25 cellular contexts compared by ENCODE assay signal in genomic region chr19:954272-954671, GRCh38. TPM values are rescaled to one million over a fixed set of nuclear protein-coding genes. Genes with fewer than 3 reads are reported as not detected.
DNase-seq lines count a peak whose midpoint lies in the region; ATAC-seq and TF ChIP-seq lines count a peak whose summit lies in the region.
"Had no signal": no experiment of that assay in that cellular context is flagged by ENCODE, and none has a peak within 500 bp of the region (broad histone marks: within the 10 kb centered on the region; RNA-seq: fewer than 3 reads in every experiment).

No MANE protein-coding gene starts in this region.

- WGBS in endodermal cell (ENCODE audit: insufficient coverage in 1 of 2, insufficient read length in 1 of 2), 2 experiments = 86 to 89% methylated on average over 9 to 14 of the region's 14 CpGs

- H3K36me3 ChIP-seq in HUES48 (ENCODE audit: control insufficient read depth, insufficient read depth, low read length) (no peaks in the 10 kb centered on the region), endodermal cell (ENCODE audit: control insufficient read depth, insufficient read depth, low read length) (peaks cover 6% of the 10 kb centered on the region)
- H3K36me3 ChIP-seq: adrenal gland, breast epithelium, stomach had no signal

- H3K27me3 Mint-ChIP-seq in endodermal cell (ENCODE audit: insufficient read depth) = no peaks in the 10 kb centered on the region
- no peaks in the 10 kb centered on the region for H3K27me3 Mint-ChIP-seq in stimulated activated memory B cell treated with anti-CD40 and anti-IgM and Interleukin-4, amounts not matched to agents 10 μg/mL and 1 μg/mL and 100 μg/mL, for 72 hours
- H3K27me3 Mint-ChIP-seq: activated CD4-positive, alpha-beta T cell treated with anti-CD3 and anti-CD28 coated beads, Interleukin-2, amount 10 ng/mL, durations not matched to agents 7 days and 5 days; natural killer cell treated with Interleukin-12 subunit alpha and Interleukin-12 subunit beta and Interleukin-15 and Interleukin-18, amount 100 ng/mL, for 72 hours had no signal

- no peak overlapping the region for H3K4me3 ChIP-seq in HUES48 (ENCODE audit: low read depth, low read length)
- no peak overlapping the region for H3K4me3 ChIP-seq in endodermal cell (ENCODE audit: low read length)
- H3K4me3 ChIP-seq: adrenal gland, gastroesophageal sphincter, stomach had no signal

- peak overlapping the region; percentile 90 for H3K27ac Mint-ChIP-seq in endodermal cell
- H3K27ac Mint-ChIP-seq in stimulated activated memory B cell treated with anti-CD40 and anti-IgM and Interleukin-4, amounts not matched to agents 10 μg/mL and 1 μg/mL and 100 μg/mL, for 72 hours = peak overlapping the region; percentile 100
- H3K27ac Mint-ChIP-seq: natural killer cell treated with Interleukin-12 subunit alpha and Interleukin-12 subunit beta and Interleukin-15 and Interleukin-18, amount 100 ng/mL, for 72 hours had no signal

- H3K27me3 ChIP-seq in HUES48 (ENCODE audit: control insufficient read depth, insufficient read depth, low read length) = no peaks in the 10 kb centered on the region
- H3K27me3 ChIP-seq in endodermal cell (ENCODE audit: control insufficient read depth, insufficient read depth, low read length, poor library complexity, severe bottlenecking) = no peaks in the 10 kb centered on the region
- H3K27me3 ChIP-seq: adrenal gland, breast epithelium, gastroesophageal sphincter had no signal

- ATAC-seq in stimulated activated memory B cell treated with anti-CD40 and anti-IgM and Interleukin-4, amounts not matched to agents 10 μg/mL and 1 μg/mL and 100 μg/mL, for 72 hours = peak; percentile 2
- no peak for ATAC-seq in HG02642 (IDR thresholded peaks at IDR 0.05; ENCODE audit: poor library complexity, unreplicated experiment)
- ATAC-seq in esophagus mucosa = no peak
- ATAC-seq: gastroesophageal sphincter; natural killer cell treated with Interleukin-12 subunit alpha and Interleukin-12 subunit beta and Interleukin-15 and Interleukin-18, amount 100 ng/mL, for 72 hours had no signal

- H3K4me3 Mint-ChIP-seq in endodermal cell = no peak overlapping the region
- peak overlapping the region; percentile 75 for H3K4me3 Mint-ChIP-seq in stimulated activated memory B cell treated with anti-CD40 and anti-IgM and Interleukin-4, amounts not matched to agents 10 μg/mL and 1 μg/mL and 100 μg/mL, for 72 hours
- H3K4me3 Mint-ChIP-seq: activated CD4-positive, alpha-beta T cell treated with anti-CD3 and anti-CD28 coated beads, Interleukin-2, amount 10 ng/mL, durations not matched to agents 7 days and 5 days; natural killer cell treated with Interleukin-12 subunit alpha and Interleukin-12 subunit beta and Interleukin-15 and Interleukin-18, amount 100 ng/mL, for 72 hours had no signal

- peaks cover 19% of the 10 kb centered on the region for H3K4me1 Mint-ChIP-seq in endodermal cell
- peaks cover 55% of the 10 kb centered on the region for H3K4me1 Mint-ChIP-seq in stimulated activated memory B cell treated with anti-CD40 and anti-IgM and Interleukin-4, amounts not matched to agents 10 μg/mL and 1 μg/mL and 100 μg/mL, for 72 hours

- no peak overlapping the region for H3K9ac ChIP-seq in HUES48 (ENCODE audit: low read depth, low read length)
- H3K9ac ChIP-seq in endodermal cell (ENCODE audit: extremely low read depth, low read length, poor library complexity, severe bottlenecking) = no peak overlapping the region

- H3K9me3 ChIP-seq in HUES48 (ENCODE audit: control insufficient read depth, insufficient read depth, low read length) = no peaks in the 10 kb centered on the region
- H3K9me3 ChIP-seq in endodermal cell (ENCODE audit: control insufficient read depth, low read length) = no peaks in the 10 kb centered on the region
- H3K9me3 ChIP-seq: adrenal gland, breast epithelium, gastroesophageal sphincter, stomach had no signal

- DNase-seq in endodermal cell = no peak
- no peak for DNase-seq in activated CD8-positive, alpha-beta memory T cell treated with anti-CD3 and anti-CD28 coated beads, Interleukin-2, amount 50 U/mL, for 48 hours
- DNase-seq: activated CD4-positive, alpha-beta T cell treated with anti-CD3 and anti-CD28 coated beads, Interleukin-2, amount 10 ng/mL, durations not matched to agents 7 days and 5 days; activated CD8-positive, alpha-beta memory T cell treated with anti-CD3 and anti-CD28 coated beads, Interleukin-2, amount 50 U/mL, for 4 hours; activated effector memory CD4-positive, alpha-beta T cell treated with Interleukin-2 at 50 U/mL for 16 hours; adrenal gland; AML-193; dermis blood vessel endothelial cell; EL; NCI-H2107; NCI-H524; stomach had no signal

- no peak for TF ChIP-seq CTCF in endodermal cell (conservative IDR thresholded peaks at IDR 0.05)

- H3K27ac ChIP-seq in HUES48 (ENCODE audit: low read depth, low read length) (peak overlapping the region; percentile 10), endodermal cell (ENCODE audit: low read depth, low read length) (peak overlapping the region; percentile 24)
- H3K27ac ChIP-seq: adrenal gland, breast epithelium, gastroesophageal sphincter, stomach had no signal

- H3K9me3 Mint-ChIP-seq in endodermal cell = no peaks in the 10 kb centered on the region
- H3K9me3 Mint-ChIP-seq in stimulated activated memory B cell treated with anti-CD40 and anti-IgM and Interleukin-4, amounts not matched to agents 10 μg/mL and 1 μg/mL and 100 μg/mL, for 72 hours = no peaks in the 10 kb centered on the region
- H3K9me3 Mint-ChIP-seq: activated CD4-positive, alpha-beta T cell treated with anti-CD3 and anti-CD28 coated beads, Interleukin-2, amount 10 ng/mL, durations not matched to agents 7 days and 5 days; natural killer cell treated with Interleukin-12 subunit alpha and Interleukin-12 subunit beta and Interleukin-15 and Interleukin-18, amount 100 ng/mL, for 72 hours had no signal

- H3K36me3 Mint-ChIP-seq in endodermal cell (ENCODE audit: low read depth) = peaks cover 9% of the 10 kb centered on the region
- peaks cover 6% of the 10 kb centered on the region for H3K36me3 Mint-ChIP-seq in stimulated activated memory B cell treated with anti-CD40 and anti-IgM and Interleukin-4, amounts not matched to agents 10 μg/mL and 1 μg/mL and 100 μg/mL, for 72 hours
- H3K36me3 Mint-ChIP-seq: natural killer cell treated with Interleukin-12 subunit alpha and Interleukin-12 subunit beta and Interleukin-15 and Interleukin-18, amount 100 ng/mL, for 72 hours had no signal

- H3K4me1 ChIP-seq in HUES48 (ENCODE audit: control insufficient read depth, insufficient read depth, low read length) (peaks cover 18% of the 10 kb centered on the region), endodermal cell (ENCODE audit: control insufficient read depth, insufficient read depth, low read length) (peaks cover 6% of the 10 kb centered on the region)

RNA-seq across cellular contexts. Expression of gene ARID3A, which starts 28.4 kb away (rescaled TPM):
- total RNA-seq in endodermal cell = 100 to 1,000 TPM; 121 to 124 TPM
- polyA plus RNA-seq in endodermal cell (2013, experiment 1 of 2) = 40.4 TPM
- polyA plus RNA-seq in endodermal cell (2013, experiment 2 of 2) = 41.7 TPM
- 6.9 TPM for total RNA-seq in esophagus mucosa

RNA-seq across cellular contexts. Expression of gene WDR18, which starts 29.9 kb away (rescaled TPM):
- 10 to 100 TPM; 68.6 to 85.6 TPM for total RNA-seq in endodermal cell
- polyA plus RNA-seq in endodermal cell (2013, experiment 1 of 2) = 59.4 TPM
- polyA plus RNA-seq in endodermal cell (2013, experiment 2 of 2) = 62.7 TPM
- 41.2 TPM for total RNA-seq in esophagus mucosa

RNA-seq across cellular contexts. Expression of gene KISS1R, which starts 37.1 kb away (rescaled TPM):
- total RNA-seq in endodermal cell = under 1 TPM in 1 of 2 donors, not detected in 1; 0.73 TPM
- polyA plus RNA-seq in endodermal cell (2013, experiment 1 of 2) = 1.3 TPM
- 0.70 TPM for polyA plus RNA-seq in endodermal cell (2013, experiment 2 of 2)
- not detected for total RNA-seq in esophagus mucosa
- total RNA-seq: dermis blood vessel endothelial cell, gastroesophageal sphincter, H4, HT1080, mesenteric fat pad, posterior vena cava, skeletal muscle tissue, stomach, urinary bladder had no signal
- polyA plus RNA-seq: adrenal gland, stomach had no signal

RNA-seq across cellular contexts. Expression of gene R3HDM4, which starts 41.3 kb away (rescaled TPM):
- total RNA-seq in endodermal cell (10 to 100 TPM; 61.1 to 64.7 TPM), esophagus mucosa (59.2 TPM)
- 54.6 TPM for polyA plus RNA-seq in endodermal cell (2013, experiment 1 of 2)
- polyA plus RNA-seq in endodermal cell (2013, experiment 2 of 2) = 56.9 TPM

RNA-seq across cellular contexts. Expression of gene GRIN3B, which starts 45.9 kb away (rescaled TPM):
- total RNA-seq in endodermal cell (1 to 10 TPM; 2.0 TPM), esophagus mucosa (not detected)
- 0.85 TPM for polyA plus RNA-seq in endodermal cell (2013, experiment 1 of 2)
- 0.50 TPM for polyA plus RNA-seq in endodermal cell (2013, experiment 2 of 2)
- total RNA-seq: activated CD4-positive, alpha-beta T cell treated with anti-CD3 and anti-CD28 coated beads, Interleukin-2, amount 10 ng/mL, durations not matched to agents 7 days and 5 days; gastroesophageal sphincter; H4; HT1080; natural killer cell treated with Interleukin-12 subunit alpha and Interleukin-12 subunit beta and Interleukin-15 and Interleukin-18, amount 100 ng/mL, for 72 hours; skeletal muscle tissue; stomach; urinary bladder had no signal

Comparison
In these comparisons a context has a peak if more than half of its experiments do, and no peak if none do; other contexts are left out.
1. RNA of gene ARID3A, which starts 28.4 kb away (total RNA-seq): 121 to 124 TPM in endodermal cell; 6.9 TPM in esophagus mucosa (single experiment); every median in the first group is over 10 times any median in the second.